ENCODE assay signal across 9 cellular contexts in the genomic region with DNA sequence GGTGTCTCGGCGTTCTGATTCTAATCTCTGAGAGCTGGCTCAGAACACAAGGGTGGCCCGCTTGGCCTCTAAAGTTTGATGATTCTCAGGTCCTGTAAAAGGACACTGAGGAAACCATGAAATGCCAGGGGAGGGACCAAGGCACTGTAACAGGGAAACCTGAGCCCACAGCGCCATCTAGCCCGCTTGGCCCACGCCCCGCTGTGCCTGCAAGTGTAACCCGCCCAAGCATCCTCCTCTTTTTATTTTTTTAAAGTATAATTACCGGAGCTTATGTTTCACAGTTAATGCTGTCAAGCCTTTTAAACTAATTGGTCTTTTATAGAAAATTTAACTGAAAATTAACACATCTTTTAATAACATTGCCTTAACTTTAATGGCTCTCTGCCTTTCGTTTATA.
DNase-seq lines count a peak whose midpoint lies in the region; ATAC-seq and TF ChIP-seq lines count a peak whose summit lies in the region.
"Had no signal": no experiment of that assay in that cellular context is flagged by ENCODE, and none has a peak within 500 bp of the region (broad histone marks: within the 10 kb centered on the region; RNA-seq: fewer than 3 reads in every experiment).

No MANE protein-coding gene starts in this region.

- intact Hi-C loops in adrenal gland (cut with DNase I), result no loop called here

- TF ChIP-seq CTCF in VCaP (conservative IDR thresholded peaks at IDR 0.05) (peak; percentile 61), kidney epithelial cell (IDR thresholded peaks at IDR 0.05; ENCODE audit: insufficient read depth, low read length, poor library complexity, severe bottlenecking) (peak; percentile 40), adrenal gland (IDR thresholded peaks at IDR 0.05) (no peak)

- no peak for TF ChIP-seq POLR2A in adrenal gland (IDR thresholded peaks at IDR 0.05)

- 81 to 90% (median 84%) methylated on average over 10 of the region's 10 CpGs for WGBS in adrenal gland, 4 donors

- no peaks in the 10 kb centered on the region for H3K9me3 ChIP-seq in adrenal gland (replicated peaks in 1 of 3)

- DNase-seq in COLO829 (ENCODE audit: low spot score), result peak; percentile 23
- peak; percentile 17 for DNase-seq in HT1080 (ENCODE audit: low read depth)
- no peak for DNase-seq in kidney epithelial cell (ENCODE audit: low read depth)
- no peak for DNase-seq in activated naive CD4-positive, alpha-beta T cell (lab: John Stamatoyannopoulos, UW)
- DNase-seq in adrenal gland, result no peak

- no peak overlapping the region for H3K27ac ChIP-seq in VCaP
- no peak overlapping the region for H3K27ac ChIP-seq in adrenal gland
- H3K27ac ChIP-seq: skin epidermis had no signal

- no peak overlapping the region for H3K4me3 ChIP-seq in kidney epithelial cell (ENCODE audit: low read depth, low read length)
- no peak overlapping the region for H3K4me3 ChIP-seq in adrenal gland
- H3K4me3 ChIP-seq: skin epidermis had no signal

- H3K27me3 ChIP-seq in kidney epithelial cell (ENCODE audit: control insufficient read depth, insufficient read depth, low read length) (no peaks in the 10 kb centered on the region), adrenal gland (no peaks in the 10 kb centered on the region)

- no peaks in the 10 kb centered on the region for H3K4me1 ChIP-seq in adrenal gland (replicated peaks in 1 of 2)

- no peaks in the 10 kb centered on the region for H3K36me3 ChIP-seq in kidney epithelial cell (ENCODE audit: control insufficient read depth, insufficient read depth, low read length)
- no peaks in the 10 kb centered on the region for H3K36me3 ChIP-seq in adrenal gland (replicated peaks in 1 of 2)

- no peak for ATAC-seq in GM21528 (IDR thresholded peaks at IDR 0.05; ENCODE audit: low FRiP score, unreplicated experiment)
- ATAC-seq in HG03159 (IDR thresholded peaks at IDR 0.05; ENCODE audit: unreplicated experiment), result no peak

Comparison
In these comparisons a context has a peak if more than half of its experiments do, and no peak if none do; other contexts are left out.
1. DNase-seq: peak in COLO829 (single experiment) and HT1080 (single experiment); none in kidney epithelial cell (single experiment), activated naive CD4-positive, alpha-beta T cell (0 of 4) and adrenal gland (0 of 7).
2. CTCF ChIP-seq: peak in VCaP (single experiment) and kidney epithelial cell (single experiment); none in adrenal gland (0 of 6).